13 cellular contexts compared by ENCODE assay signal in genomic region chr22:16559996-16560395, GRCh38. TPM values are rescaled to one million over a fixed set of nuclear protein-coding genes. Genes with fewer than 3 reads are reported as not detected.
"Had no signal": no experiment of that assay in that cellular context is flagged by ENCODE, and none has a peak within 500 bp of the region (broad histone marks: within the 10 kb centered on the region; RNA-seq: fewer than 3 reads in every experiment).

No MANE protein-coding gene starts in this region.

RNA-seq across cellular contexts. Expression of gene CCT8L2, which starts 32.6 kb away (rescaled TPM):
- total RNA-seq: activated B cell treated with CpG ODN at 0.5 μM for 24 hours; activated CD4-positive, alpha-beta memory T cell treated with anti-CD3 and anti-CD28 coated beads for 36 hours; activated CD4-positive, alpha-beta memory T cell treated with anti-CD3 and anti-CD28 coated beads, Interleukin-2, amount 10 ng/mL, durations not matched to agents 7 days and 5 days; activated CD4-positive, alpha-beta T cell treated with anti-CD3 and anti-CD28 coated beads for 36 hours; activated CD4-positive, alpha-beta T cell treated with anti-CD3 and anti-CD28 coated beads, Interleukin-2, amount 10 ng/mL, durations not matched to agents 24 days and 14 days; activated CD4-positive, alpha-beta T cell treated with anti-CD3 and anti-CD28 coated beads, Interleukin-2, amount 10 ng/mL, durations not matched to agents 7 days and 5 days; activated CD8-positive, alpha-beta memory T cell treated with anti-CD3 and anti-CD28 coated beads for 36 hours; activated CD8-positive, alpha-beta memory T cell treated with anti-CD3 and anti-CD28 coated beads, Interleukin-2, amount 10 ng/mL, durations not matched to agents 7 days and 5 days; activated CD8-positive, alpha-beta T cell treated with anti-CD3 and anti-CD28 coated beads for 36 hours; activated CD8-positive, alpha-beta T cell treated with anti-CD3 and anti-CD28 coated beads, Interleukin-2, amount 10 ng/mL, durations not matched to agents 7 days and 5 days; T-helper 1 cell treated with Interleukin-12 subunit alpha and Interleukin-12 subunit beta and Interleukin-4 antibody, amounts not matched to agents 30 ng/mL and 1 ng/mL, for 36 hours; T-helper 2 cell treated with Interferon-gamma antibody and Interleukin-4, amounts not matched to agents 100 ng/mL and 5 ng/mL, for 36 hours; WTC11 had no signal
